ENCODE assay signal across 8 cellular contexts in genomic region chrX:100819534-100819836, GRCh38. TPM values are rescaled to one million over a fixed set of nuclear protein-coding genes. Genes with fewer than 3 reads are reported as not detected.
DNase-seq lines count a peak whose midpoint lies in the region; ATAC-seq and TF ChIP-seq lines count a peak whose summit lies in the region.

No MANE protein-coding gene starts in this region.

- H3K23ac ChIP-seq in H9 (ENCODE audit: insufficient read length, low read depth, low read length) = no peak overlapping the region

- no peaks in the 10 kb centered on the region for H3K79me2 ChIP-seq in H9 (ENCODE audit: insufficient read depth, low read length)

- H3K36me3 ChIP-seq in right atrium auricular region (peaks cover 6% of the 10 kb centered on the region), skeletal muscle tissue (ENCODE audit: control insufficient read depth in 3 of 3, insufficient read depth in 3 of 3, low read length in 3 of 3) (peaks cover 8 to 17% (median 9%) of the 10 kb centered on the region in 3 donors)

- peaks cover 50% of the 10 kb centered on the region for H3K9me3 ChIP-seq in H9 (ENCODE audit: control insufficient read depth, low read depth, low read length)
- H3K9me3 ChIP-seq in right atrium auricular region = no peaks in the 10 kb centered on the region
- no peaks in the 10 kb centered on the region for H3K9me3 ChIP-seq in skeletal muscle tissue (ENCODE audit: control insufficient read depth in 3 of 3, low read length in 3 of 3)

- H2BK5ac ChIP-seq in H9 (ENCODE audit: insufficient read length, low read length) = no peak overlapping the region

- H3K9me3 Mint-ChIP-seq in H9 = peaks cover 58 to 63% of the 10 kb centered on the region in 2 experiments

- H3K56ac ChIP-seq in H9 (ENCODE audit: insufficient read length, low read depth, low read length) = no peak overlapping the region

- H3K9ac ChIP-seq in H9 (ENCODE audit: extremely low read depth, insufficient read length, low read length) (no peak overlapping the region), skeletal muscle tissue (ENCODE audit: low read depth in 1 of 3, low read length in 3 of 3) (peak overlapping the region; percentile 16 to 82 (median 65))

- H4K8ac ChIP-seq in H9 (replicated peaks; ENCODE audit: insufficient read length, low read depth, low read length) = no peak overlapping the region

- H3K27me3 Mint-ChIP-seq in H9 (ENCODE audit: low read depth) = peaks cover 38% of the 10 kb centered on the region

- WGBS in H9 (ENCODE audit: extremely low coverage, insufficient read length, low lambda C conversion rate) = no CpG with 5 or more reads among the region's 15 CpGs

- TF ChIP-seq CTCF in H9 (conservative IDR thresholded peaks at IDR 0.05) (no peak), right atrium auricular region (IDR thresholded peaks at IDR 0.05) (no peak)

- no peaks in the 10 kb centered on the region; the same call in 1 of the 2 replicates for H3K27me3 ChIP-seq in H9 (ENCODE audit: insufficient read depth, low read length)
- H3K27me3 ChIP-seq in right atrium auricular region = no peaks in the 10 kb centered on the region
- H3K27me3 ChIP-seq in skeletal muscle tissue (ENCODE audit: control insufficient read depth in 3 of 3, insufficient read depth in 3 of 3, low read length in 3 of 3) = no peaks in the 10 kb centered on the region

- no peak overlapping the region for H3K27ac ChIP-seq in H9 (ENCODE audit: insufficient read length, low read depth, low read length)
- H3K27ac ChIP-seq in right atrium auricular region = peak overlapping the region in 1 of 2 donors; percentile 42
- H3K27ac ChIP-seq in skeletal muscle tissue (ENCODE audit: low read depth, low read length) = no peak overlapping the region

- no peak overlapping the region for H3K14ac ChIP-seq in H9 (ENCODE audit: insufficient read depth, low read length)

- no peak overlapping the region for H2AFZ ChIP-seq in H9 (ENCODE audit: low read length)

- no peak overlapping the region for H2BK120ac ChIP-seq in H9 (ENCODE audit: low read depth, low read length, poor library complexity, severe bottlenecking)

- H3T11ph ChIP-seq in H9 (ENCODE audit: low read length) = no peak overlapping the region

- no peak overlapping the region for H2BK12ac ChIP-seq in H9 (ENCODE audit: insufficient read length, low read depth, low read length)

- H3K4me3 ChIP-seq in right atrium auricular region (peak overlapping the region; percentile 58 to 61), skeletal muscle tissue (ENCODE audit: low read length in 3 of 3) (peak overlapping the region; percentile 85 to 96 (median 90))

- no peak overlapping the region for H4K5ac ChIP-seq in H9 (ENCODE audit: insufficient read length, low read depth, low read length)

- no peaks in the 10 kb centered on the region for H4K20me1 ChIP-seq in H9 (ENCODE audit: control insufficient read depth, insufficient read depth, insufficient read length)

- H3K4me1 ChIP-seq in H9 (ENCODE audit: insufficient read depth, low read length) (no peaks in the 10 kb centered on the region), right atrium auricular region (no peaks in the 10 kb centered on the region), skeletal muscle tissue (ENCODE audit: control insufficient read depth in 3 of 3, insufficient read depth in 3 of 3, low read length in 3 of 3) (peaks cover 0 to 2% (median 0%) of the 10 kb centered on the region in 3 donors)

- ATAC-seq in HG03108 (IDR thresholded peaks at IDR 0.05; ENCODE audit: unreplicated experiment) = no peak

- no peak overlapping the region for H3K18ac ChIP-seq in H9 (ENCODE audit: insufficient read length, low read depth, low read length)

- DNase-seq in H9 (peak; percentile 23), right atrium auricular region (ENCODE audit: low spot score) (no peak), NCI-H2081 treated with DMSO at 0.1 percent for 48 hours (lab: John Stamatoyannopoulos, UW) (no peak), kidney tubule cell (ENCODE audit: low spot score) (no peak), mucosa of gallbladder (ENCODE audit: low spot score) (no peak)
- peak; percentile 41 for DNase-seq in activated CD8-positive, alpha-beta memory T cell treated with anti-CD3 and anti-CD28 coated beads, Interleukin-2, amount 50 U/mL, for 4 hours

- no peaks in the 10 kb centered on the region for H3K79me1 ChIP-seq in H9 (ENCODE audit: insufficient read depth, low read depth, low read length, poor library complexity, severe bottlenecking)

- H3K27ac Mint-ChIP-seq in H9 = peak overlapping the region in 1 of 3 experiments; percentile 62; a peak in 1 of 7 replicates

- peak overlapping the region; percentile 89 to 93 for H3K4me3 Mint-ChIP-seq in H9

- H3K36me3 Mint-ChIP-seq in H9 (ENCODE audit: insufficient read depth in 1 of 3, low read depth in 3 of 3) = peaks cover 6 to 22% (median 22%) of the 10 kb centered on the region in 3 experiments; a peak in 6 of 7 replicates

- peaks cover 4 to 5% of the 10 kb centered on the region in 2 experiments for H3K4me1 Mint-ChIP-seq in H9

- H2BK15ac ChIP-seq in H9 (ENCODE audit: low read depth, low read length) = no peak overlapping the region

- no peak overlapping the region for H3K4ac ChIP-seq in H9 (ENCODE audit: low read depth, low read length)

- H4K91ac ChIP-seq in H9 (ENCODE audit: insufficient read length, low read depth, low read length) = no peak overlapping the region

- no peak overlapping the region for H2BK20ac ChIP-seq in H9 (ENCODE audit: low read depth, low read length, poor library complexity, severe bottlenecking)

- H2AK5ac ChIP-seq in H9 (ENCODE audit: insufficient read length, low read length) = no peak overlapping the region

- H3K23me2 ChIP-seq in H9 (ENCODE audit: insufficient read length, low read depth, low read length, poor library complexity, severe bottlenecking) = no peaks in the 10 kb centered on the region

- H3K4me2 ChIP-seq in H9 (ENCODE audit: insufficient read depth, insufficient read length, low read length) = peak overlapping the region; percentile 62

RNA-seq across cellular contexts. Expression of gene CSTF2, which starts 0.7 kb away (rescaled TPM):
- total RNA-seq in H9 (2021) (28.9 and 30.2 TPM in 2 replicates), right atrium auricular region (1 to 10 TPM; 3.6 to 5.3 TPM), skeletal muscle tissue (7.3 TPM), mucosa of gallbladder (19.5 TPM)

RNA-seq across cellular contexts. Expression of gene NOX1, which starts 54.7 kb away (rescaled TPM):
- total RNA-seq in H9 (2021) (not detected in 2 replicates), right atrium auricular region (under 1 TPM in 1 of 2 donors, not detected in 1; 0.82 TPM), skeletal muscle tissue (not detected), mucosa of gallbladder (not detected)

Comparison
In these comparisons a context has a peak if more than half of its experiments do, and no peak if none do; other contexts are left out.
1. DNase-seq: peak in H9 (single experiment) and activated CD8-positive, alpha-beta memory T cell treated with anti-CD3 and anti-CD28 coated beads, Interleukin-2, amount 50 U/mL, for 4 hours (single experiment); none in right atrium auricular region (single experiment), NCI-H2081 treated with DMSO at 0.1 percent for 48 hours (single experiment), kidney tubule cell (single experiment) and mucosa of gallbladder (single experiment).